In genomic region chr3:157089455-157090221, GRCh38 we compare ENCODE assay signal across 2 cellular contexts.
TF ChIP-seq lines count a peak whose summit lies in the region.

No MANE protein-coding gene starts in this region.

TF ChIP-seq in K562, 482 proteins besides CTCF, POLR2A, EP300 and RAD21 (continued from another document and continues in another):
- no peak for TF ChIP-seq PRDM10 (IDR thresholded peaks at IDR 0.05; ENCODE audit: partially characterized antibody)
- TF ChIP-seq CBFA2T2 (conservative IDR thresholded peaks at IDR 0.05): peak; percentile 45
- TF ChIP-seq HDGF (IDR thresholded peaks at IDR 0.05): no peak
- TF ChIP-seq NCOR1 (IDR thresholded peaks at IDR 0.05): peak; percentile 51; the same call in 1 of the 2 replicates
- no peak for TF ChIP-seq DACH1 (IDR thresholded peaks at IDR 0.05; ENCODE audit: partially characterized antibody)
- TF ChIP-seq NR4A1 (CRISPR knock-in tag; IDR thresholded peaks at IDR 0.05): no peak
- TF ChIP-seq NR4A1 (tag; IDR thresholded peaks at IDR 0.05): peak; percentile 76
- TF ChIP-seq NR2F6 (CRISPR knock-in tag; IDR thresholded peaks at IDR 0.05): no peak
- TF ChIP-seq ZNF778 (CRISPR knock-in tag; IDR thresholded peaks at IDR 0.05): no peak
- no peak for TF ChIP-seq THRA (IDR thresholded peaks at IDR 0.05)
- no peak for TF ChIP-seq ZNF740 (CRISPR knock-in tag; IDR thresholded peaks at IDR 0.05)
- TF ChIP-seq ZNF740 (tag; IDR thresholded peaks at IDR 0.05): no peak
- TF ChIP-seq ZNF780A (CRISPR knock-in tag; IDR thresholded peaks at IDR 0.05): peak; percentile 58; the same call in 1 of the 2 replicates
- TF ChIP-seq ZBTB33 (CRISPR knock-in tag; IDR thresholded peaks at IDR 0.05): no peak
- no peak for TF ChIP-seq REST (CRISPR knock-in tag; IDR thresholded peaks at IDR 0.05; ENCODE audit: low read depth)

TF ChIP-seq in HepG2, 621 proteins besides CTCF, POLR2A, EP300 and RAD21 (continued from another document):
- no peak for TF ChIP-seq HOMEZ (CRISPR knock-in tag; IDR thresholded peaks at IDR 0.05; ENCODE audit: low read depth)
- TF ChIP-seq THYN1 (CRISPR knock-in tag; IDR thresholded peaks at IDR 0.05; ENCODE audit: borderline replicate concordance, low read depth): no peak
- no peak for TF ChIP-seq ZNF747 (CRISPR knock-in tag; IDR thresholded peaks at IDR 0.05; ENCODE audit: borderline replicate concordance)
- TF ChIP-seq ZSCAN5A (CRISPR knock-in tag; IDR thresholded peaks at IDR 0.05; ENCODE audit: borderline replicate concordance): no peak
- TF ChIP-seq ZNF784 (CRISPR knock-in tag; IDR thresholded peaks at IDR 0.05; ENCODE audit: borderline replicate concordance): no peak
- TF ChIP-seq STAT6 (CRISPR knock-in tag; IDR thresholded peaks at IDR 0.05; ENCODE audit: borderline replicate concordance): no peak
